In the genomic region with DNA sequence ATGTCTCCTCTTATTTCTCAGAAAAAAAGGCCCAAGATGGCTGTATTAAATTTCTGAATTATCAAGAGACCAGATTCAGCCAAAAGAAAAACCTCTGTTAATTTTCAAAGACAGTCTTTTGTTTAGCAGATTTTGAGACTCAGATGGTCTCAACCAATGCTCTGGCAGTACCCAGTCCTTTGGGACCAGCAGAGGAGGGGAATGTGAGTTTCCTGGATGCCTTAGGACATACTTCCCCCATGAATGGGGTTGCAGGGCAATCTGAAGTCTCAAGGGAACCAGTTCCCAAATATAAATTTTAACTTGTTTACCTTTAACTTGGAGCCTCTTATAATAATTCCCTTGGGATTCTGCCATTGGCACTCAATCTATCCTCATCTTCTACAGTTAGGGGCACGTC, we compare ENCODE assay signal across 31 cellular contexts.
"Had no signal": no experiment of that assay in that cellular context is flagged by ENCODE, and none has a peak within 500 bp of the region (broad histone marks: within the 10 kb centered on the region; RNA-seq: fewer than 3 reads in every experiment).

No MANE protein-coding gene starts in this region.

- ATAC-seq: activated CD8-positive, alpha-beta memory T cell treated with anti-CD3 and anti-CD28 coated beads, Interleukin-2, amount 10 ng/mL, durations not matched to agents 7 days and 5 days; activated CD8-positive, alpha-beta T cell treated with anti-CD3 and anti-CD28 coated beads, Interleukin-2, amount 10 ng/mL, durations not matched to agents 7 days and 5 days; activated T-cell treated with anti-CD3 and anti-CD28 coated beads, Interleukin-2, amount 50 U/mL, for 72 hours; effector memory CD8-positive, alpha-beta T cell; left cardiac atrium; left ventricle myocardium superior; pancreas; psoas muscle; stimulated activated naive B cell treated with anti-CD40 and anti-IgM and Interleukin-4, amounts not matched to agents 10 μg/mL and 1 μg/mL and 100 μg/mL, for 72 hours; T-helper 17 cell; WTC11 had no signal

- H3K4me3 ChIP-seq: adrenal gland, cardiac muscle cell, pancreas, psoas muscle, stomach, tibial artery had no signal

- H3K36me3 Mint-ChIP-seq: activated CD8-positive, alpha-beta memory T cell treated with anti-CD3 and anti-CD28 coated beads, Interleukin-2, amount 10 ng/mL, durations not matched to agents 7 days and 5 days; activated naive CD8-positive, alpha-beta T cell; brain; stimulated activated naive B cell treated with anti-CD40 and anti-IgM and Interleukin-4, amounts not matched to agents 10 μg/mL and 1 μg/mL and 100 μg/mL, for 72 hours; WTC11 had no signal

- H3K9me3 Mint-ChIP-seq: activated CD4-positive, alpha-beta T cell treated with anti-CD3 and anti-CD28 coated beads, Interleukin-2, amount 10 ng/mL, durations not matched to agents 7 days and 5 days; nephron; stimulated activated naive B cell treated with anti-CD40 and anti-IgM and Interleukin-4, amounts not matched to agents 10 μg/mL and 1 μg/mL and 100 μg/mL, for 72 hours; WTC11 had no signal

- H3K9me3 ChIP-seq: adrenal gland, pancreas, psoas muscle, stomach, tibial artery had no signal

- H3K36me3 ChIP-seq: adrenal gland, cardiac muscle cell, pancreas, stomach, tibial artery had no signal

- H3K27me3 Mint-ChIP-seq: activated CD4-positive, alpha-beta T cell treated with anti-CD3 and anti-CD28 coated beads, Interleukin-2, amount 10 ng/mL, durations not matched to agents 7 days and 5 days; activated CD8-positive, alpha-beta memory T cell treated with anti-CD3 and anti-CD28 coated beads, Interleukin-2, amount 10 ng/mL, durations not matched to agents 7 days and 5 days; activated naive CD8-positive, alpha-beta T cell; brain; effector memory CD8-positive, alpha-beta T cell; T-helper 17 cell had no signal

- H3K4me1 ChIP-seq: adrenal gland, pancreas, stomach had no signal

- H3K4me3 Mint-ChIP-seq: activated CD4-positive, alpha-beta T cell treated with anti-CD3 and anti-CD28 coated beads, Interleukin-2, amount 10 ng/mL, durations not matched to agents 7 days and 5 days; activated CD8-positive, alpha-beta memory T cell treated with anti-CD3 and anti-CD28 coated beads, Interleukin-2, amount 10 ng/mL, durations not matched to agents 7 days and 5 days; activated CD8-positive, alpha-beta T cell treated with anti-CD3 and anti-CD28 coated beads, Interleukin-2, amount 10 ng/mL, durations not matched to agents 7 days and 5 days; activated naive CD8-positive, alpha-beta T cell; activated T-cell treated with anti-CD3 and anti-CD28 coated beads, Interleukin-2, amount 50 U/mL, for 72 hours; brain; effector memory CD8-positive, alpha-beta T cell; nephron; stimulated activated naive B cell treated with anti-CD40 and anti-IgM and Interleukin-4, amounts not matched to agents 10 μg/mL and 1 μg/mL and 100 μg/mL, for 72 hours; T-helper 17 cell; WTC11 had no signal

- DNase-seq: activated CD4-positive, alpha-beta T cell treated with anti-CD3 and anti-CD28 coated beads for 1 hour; activated CD4-positive, alpha-beta T cell treated with anti-CD3 and anti-CD28 coated beads, Interleukin-2, amount 10 ng/mL, durations not matched to agents 7 days and 5 days; activated CD8-positive, alpha-beta memory T cell treated with anti-CD3 and anti-CD28 coated beads, Interleukin-2, amount 10 ng/mL, durations not matched to agents 7 days and 5 days; activated CD8-positive, alpha-beta T cell treated with anti-CD3 and anti-CD28 coated beads, Interleukin-2, amount 10 ng/mL, durations not matched to agents 7 days and 5 days; activated effector memory CD4-positive, alpha-beta T cell treated with Interleukin-2 at 50 U/mL for 16 hours; activated naive CD4-positive, alpha-beta T cell treated with Interleukin-2 at 50 U/mL for 16 hours; activated T-cell treated with anti-CD3 and anti-CD28 coated beads, Interleukin-2, amount 50 U/mL, for 72 hours; adrenal gland; aorta; cortex of kidney; effector memory CD8-positive, alpha-beta T cell; erythroblast; glutamatergic neuron; islet precursor cell; left cardiac atrium; left ventricle myocardium superior; mammary epithelial cell; nucleus accumbens; pancreas; psoas muscle; stimulated activated CD4-positive, alpha-beta T cell treated with anti-CD3 and anti-CD28 coated beads, Interleukin-15, amount 100 ng/mL, for 24 hours; stimulated activated CD4-positive, alpha-beta T cell treated with anti-CD3 and anti-CD28 coated beads, Interleukin-2, amount 100 ng/mL, for 24 hours; stimulated activated naive B cell treated with anti-CD40 and anti-IgM and Interleukin-4, amounts not matched to agents 10 μg/mL and 1 μg/mL and 100 μg/mL, for 72 hours; stomach; T-helper 17 cell; tibial artery had no signal

- H3K4me1 Mint-ChIP-seq: activated CD4-positive, alpha-beta T cell treated with anti-CD3 and anti-CD28 coated beads, Interleukin-2, amount 10 ng/mL, durations not matched to agents 7 days and 5 days; activated CD8-positive, alpha-beta memory T cell treated with anti-CD3 and anti-CD28 coated beads, Interleukin-2, amount 10 ng/mL, durations not matched to agents 7 days and 5 days; stimulated activated naive B cell treated with anti-CD40 and anti-IgM and Interleukin-4, amounts not matched to agents 10 μg/mL and 1 μg/mL and 100 μg/mL, for 72 hours; T-helper 17 cell had no signal

- H3K27ac Mint-ChIP-seq: activated CD4-positive, alpha-beta T cell treated with anti-CD3 and anti-CD28 coated beads, Interleukin-2, amount 10 ng/mL, durations not matched to agents 7 days and 5 days; activated CD8-positive, alpha-beta memory T cell treated with anti-CD3 and anti-CD28 coated beads, Interleukin-2, amount 10 ng/mL, durations not matched to agents 7 days and 5 days; activated CD8-positive, alpha-beta T cell treated with anti-CD3 and anti-CD28 coated beads, Interleukin-2, amount 10 ng/mL, durations not matched to agents 7 days and 5 days; activated naive CD8-positive, alpha-beta T cell; activated T-cell treated with anti-CD3 and anti-CD28 coated beads, Interleukin-2, amount 50 U/mL, for 72 hours; brain; effector memory CD8-positive, alpha-beta T cell; stimulated activated naive B cell treated with anti-CD40 and anti-IgM and Interleukin-4, amounts not matched to agents 10 μg/mL and 1 μg/mL and 100 μg/mL, for 72 hours; T-helper 17 cell; WTC11 had no signal

- H3K27me3 ChIP-seq: adrenal gland, cardiac muscle cell, pancreas, stomach, tibial artery had no signal

- H3K27ac ChIP-seq: adrenal gland, cardiac muscle cell, pancreas, psoas muscle, stomach had no signal
